Comparison of ENCODE assay signal across 9 cellular contexts in the genomic region with DNA sequence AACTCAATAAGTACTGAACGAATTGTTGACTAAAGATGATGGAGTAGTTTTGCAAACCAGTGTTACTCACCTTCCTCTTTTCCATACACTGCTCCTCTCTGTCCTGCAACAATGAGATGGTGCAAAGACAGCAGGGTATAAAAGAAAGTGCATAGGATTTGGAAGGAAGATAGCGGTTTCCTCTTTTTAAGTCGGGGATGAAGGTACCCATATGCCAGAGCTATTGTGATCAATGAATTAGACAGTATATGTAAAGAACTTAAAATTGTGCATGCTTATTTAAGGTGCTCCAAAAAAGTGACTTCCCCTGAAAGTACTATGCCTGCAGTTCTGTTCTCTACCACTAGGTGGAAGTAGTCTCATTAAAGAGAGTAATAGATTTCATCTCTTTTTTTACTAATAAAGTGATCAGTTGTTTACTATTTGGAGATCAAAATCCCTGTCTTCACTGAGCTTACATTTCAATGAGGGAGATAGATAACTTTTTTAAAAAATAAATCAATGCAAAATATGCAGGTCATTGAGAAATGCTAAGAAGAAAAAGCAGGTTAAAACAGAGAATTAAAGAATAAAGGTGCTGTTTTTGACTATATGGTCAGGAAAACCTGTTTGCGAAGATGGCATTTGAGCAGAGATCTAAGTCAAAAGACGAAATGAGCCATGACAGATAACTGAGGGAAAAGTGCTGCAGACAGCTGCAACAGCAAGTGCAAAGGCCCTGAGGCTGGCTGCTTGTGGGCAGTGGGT.
DNase-seq lines count a peak whose midpoint lies in the region; ATAC-seq, FAIRE-seq and TF ChIP-seq lines count a peak whose summit lies in the region.
"Had no signal": no experiment of that assay in that cellular context is flagged by ENCODE, and none has a peak within 500 bp of the region (broad histone marks: within the 10 kb centered on the region; RNA-seq: fewer than 3 reads in every experiment).

No MANE protein-coding gene starts in this region.

- peak; percentile 32 for FAIRE-seq in pancreas (lab: Jason Lieb, UNC)
- FAIRE-seq: A204.1 had no signal

- DNase-seq in DMS 273 (lab: John Stamatoyannopoulos, UW; ENCODE audit: unreplicated experiment) (peak; percentile 73), DMS 273 treated with DMSO at 0.1 percent for 48 hours (lab: John Stamatoyannopoulos, UW) (no peak), NB4 (ENCODE audit: low read depth) (peak; percentile 33), cardiac fibroblast (ENCODE audit: low read depth in 2 of 2) (peak; percentile 46 to 60), pancreas (no peak), mesenteric fat pad (ENCODE audit: low spot score) (no peak), HK-2 (ENCODE audit: unreplicated experiment) (no peak)
- DNase-seq in activated CD4-positive, alpha-beta T cell treated with anti-CD3 and anti-CD28 coated beads for 48 hours, result no peak

- intact Hi-C loops in pancreas (cut with DNase I), result loop anchor here in 1 of 3 donors (10.0 kb wide), 1 partner anchor 109 kb away; no protein-coding TSS in a partner anchor

- H3K4me3 ChIP-seq in NB4 (ENCODE audit: low read depth, low read length) (no peak overlapping the region), cardiac fibroblast (replicated peaks in 1 of 2; ENCODE audit: low read depth in 2 of 2, low read length in 2 of 2) (no peak overlapping the region), pancreas (no peak overlapping the region)

- TF ChIP-seq POLR2A in NB4 (IDR thresholded peaks at IDR 0.05; ENCODE audit: extremely low read depth, insufficient read length), result no peak

- TF ChIP-seq CTCF in NB4 (IDR thresholded peaks at IDR 0.05; ENCODE audit: low read depth, low read length) (peak; percentile 62), cardiac fibroblast (IDR thresholded peaks at IDR 0.05; ENCODE audit: low read depth, low read length) (peak; percentile 74), pancreas (IDR thresholded peaks at IDR 0.05) (peak; percentile 64 to 81 (median 73))

- H3K4me1 ChIP-seq in pancreas, result peaks cover 0 to 8% (median 0%) of the 10 kb centered on the region in 3 donors

- H3K36me3 ChIP-seq in pancreas, result no peaks in the 10 kb centered on the region

- H3K9me3 ChIP-seq in pancreas, result no peaks in the 10 kb centered on the region

- H3K27ac ChIP-seq in pancreas, result no peak overlapping the region

- WGBS in pancreas, 2 donors, result 80 to 81% methylated on average over 5 of the region's 5 CpGs

- H3K27me3 ChIP-seq in pancreas, result no peaks in the 10 kb centered on the region

- ATAC-seq in pancreas, result peak in 1 of 4 donors; percentile 42

Comparison
In these comparisons a context has a peak if more than half of its experiments do, and no peak if none do; other contexts are left out.
1. DNase-seq: peak in DMS 273 (single experiment), NB4 (single experiment) and cardiac fibroblast (2 of 2); none in DMS 273 treated with DMSO at 0.1 percent for 48 hours (single experiment), pancreas (0 of 6), mesenteric fat pad (single experiment), HK-2 (single experiment) and activated CD4-positive, alpha-beta T cell treated with anti-CD3 and anti-CD28 coated beads for 48 hours (single experiment).
2. Peak in every context shown above with its lines, with median percentiles within 50 percentile points of each other: CTCF ChIP-seq.